ENCODE assay signal across 8 cellular contexts in the genomic region with DNA sequence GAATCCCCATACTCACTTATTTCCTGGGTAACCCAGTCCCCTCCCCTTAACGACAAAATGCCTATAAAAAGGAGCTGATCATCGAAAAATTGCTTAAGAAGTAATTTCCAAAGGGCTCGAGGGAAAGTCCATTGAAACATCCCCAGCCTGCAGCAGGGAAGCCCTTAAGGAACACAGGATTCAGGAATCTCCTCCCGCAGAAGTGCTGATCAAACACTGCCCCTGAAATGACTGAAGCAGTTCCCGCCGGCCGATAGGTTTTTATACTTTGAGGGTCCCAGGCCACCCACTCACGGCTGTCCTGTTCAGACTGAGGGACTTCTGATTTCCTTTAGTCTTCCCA. TPM values are rescaled to one million over a fixed set of nuclear protein-coding genes. Genes with fewer than 3 reads are reported as not detected.
A peak's percentile ranks its signal among the peaks of the same experiment; 100 is the strongest.
DNase-seq lines count a peak whose midpoint lies in the region; ATAC-seq and TF ChIP-seq lines count a peak whose summit lies in the region.

No MANE protein-coding gene starts in this region.

- H3K9me3 Mint-ChIP-seq in activated CD4-positive, alpha-beta T cell treated with anti-CD3 and anti-CD28 coated beads for 36 hours (ENCODE audit: low read depth): no peaks in the 10 kb centered on the region
- H3K9me3 Mint-ChIP-seq in activated naive CD8-positive, alpha-beta T cell treated with anti-CD3 and anti-CD28 coated beads, Interleukin-2, amount 50 U/mL, for 24 hours: no peaks in the 10 kb centered on the region

- H3K9me3 ChIP-seq in thyroid gland: no peaks in the 10 kb centered on the region

- peaks cover 22 to 26% of the 10 kb centered on the region in 2 donors for H3K4me1 ChIP-seq in thyroid gland

- H3K4me1 Mint-ChIP-seq in activated CD4-positive, alpha-beta T cell treated with anti-CD3 and anti-CD28 coated beads for 36 hours: peaks cover 44% of the 10 kb centered on the region
- H3K4me1 Mint-ChIP-seq in activated naive CD8-positive, alpha-beta T cell treated with anti-CD3 and anti-CD28 coated beads, Interleukin-2, amount 50 U/mL, for 24 hours: peaks cover 57% of the 10 kb centered on the region

- peaks cover under 1 to 3% of the 10 kb centered on the region in 2 donors for H3K36me3 ChIP-seq in thyroid gland

- WGBS in thyroid gland, 2 donors: 0 to 1% methylated on average over 8 of the region's 8 CpGs

- H3K27me3 ChIP-seq in layer of hippocampus (ENCODE audit: control insufficient read depth, insufficient read depth, low read length) (no peaks in the 10 kb centered on the region), thyroid gland (no peaks in the 10 kb centered on the region)

- intact Hi-C loops in activated CD4-positive, alpha-beta T cell treated with anti-CD3 and anti-CD28 coated beads for 36 hours (cut with DNase I, micrococcal nuclease): loop anchor here (5.0 to 10.0 kb wide), 3 partner anchors 111 to 1899 kb away; no protein-coding TSS in a partner anchor
- intact Hi-C loops in thyroid gland (cut with DNase I): no loop called here

- no peak for ATAC-seq in activated CD4-positive, alpha-beta T cell treated with anti-CD3 and anti-CD28 coated beads for 36 hours
- no peak for ATAC-seq in activated naive CD8-positive, alpha-beta T cell treated with anti-CD3 and anti-CD28 coated beads, Interleukin-2, amount 50 U/mL, for 24 hours
- ATAC-seq in HG03280 (IDR thresholded peaks at IDR 0.05; ENCODE audit: unreplicated experiment): no peak

- no peak for TF ChIP-seq CTCF in thyroid gland (IDR thresholded peaks at IDR 0.05)

- H3K4me3 ChIP-seq in thyroid gland (replicated peaks in 1 of 3): peak overlapping the region; percentile 21 to 76 (median 45)

- TF ChIP-seq POLR2A in thyroid gland (IDR thresholded peaks at IDR 0.05): no peak

- H3K27ac ChIP-seq in layer of hippocampus (ENCODE audit: low read depth, low read length) (peak overlapping the region; percentile 96), thyroid gland (peak overlapping the region; percentile 88 to 89 (median 89))

- CTCF ChIA-PET in activated CD4-positive, alpha-beta T cell treated with anti-CD3 and anti-CD28 coated beads for 36 hours (lab: Charles Lee): interaction anchor here (0.7 to 2.0 kb wide), 6 partner anchors 22 to 340 kb away, joined by 3 to 7 read pairs (median 4); a partner anchor contains a TSS

- peaks cover 20% of the 10 kb centered on the region for H3K36me3 Mint-ChIP-seq in activated CD4-positive, alpha-beta T cell treated with anti-CD3 and anti-CD28 coated beads for 36 hours (ENCODE audit: low read depth)
- peaks cover 21% of the 10 kb centered on the region for H3K36me3 Mint-ChIP-seq in activated naive CD8-positive, alpha-beta T cell treated with anti-CD3 and anti-CD28 coated beads, Interleukin-2, amount 50 U/mL, for 24 hours (ENCODE audit: low read depth)

- no peak for DNase-seq in activated CD4-positive, alpha-beta T cell treated with anti-CD3 and anti-CD28 coated beads for 36 hours
- DNase-seq in activated CD4-positive, alpha-beta T cell treated with anti-CD3 and anti-CD28 coated beads for 4 hours: no peak
- no peak for DNase-seq in activated naive CD8-positive, alpha-beta T cell treated with anti-CD3 and anti-CD28 coated beads, Interleukin-2, amount 50 U/mL, for 24 hours
- DNase-seq in thyroid gland: no peak
- no peak for DNase-seq in germinal center (ENCODE audit: low spot score)
- no peak for DNase-seq in SKM-1 (lab: John Stamatoyannopoulos, UW; ENCODE audit: unreplicated experiment)

- no peaks in the 10 kb centered on the region for H3K27me3 Mint-ChIP-seq in activated CD4-positive, alpha-beta T cell treated with anti-CD3 and anti-CD28 coated beads for 36 hours
- no peaks in the 10 kb centered on the region for H3K27me3 Mint-ChIP-seq in activated naive CD8-positive, alpha-beta T cell treated with anti-CD3 and anti-CD28 coated beads, Interleukin-2, amount 50 U/mL, for 24 hours

- H3K27ac Mint-ChIP-seq in activated CD4-positive, alpha-beta T cell treated with anti-CD3 and anti-CD28 coated beads for 36 hours: peak overlapping the region; percentile 89
- peak overlapping the region; percentile 93 for H3K27ac Mint-ChIP-seq in activated naive CD8-positive, alpha-beta T cell treated with anti-CD3 and anti-CD28 coated beads, Interleukin-2, amount 50 U/mL, for 24 hours

- peak overlapping the region; percentile 99 for H3K4me3 Mint-ChIP-seq in activated CD4-positive, alpha-beta T cell treated with anti-CD3 and anti-CD28 coated beads for 36 hours
- peak overlapping the region; percentile 98 for H3K4me3 Mint-ChIP-seq in activated naive CD8-positive, alpha-beta T cell treated with anti-CD3 and anti-CD28 coated beads, Interleukin-2, amount 50 U/mL, for 24 hours

- POLR2A ChIA-PET in activated CD4-positive, alpha-beta T cell treated with anti-CD3 and anti-CD28 coated beads for 36 hours (lab: Charles Lee): interaction anchor here (0.7 to 2.7 kb wide), 2 partner anchors 27 to 413 kb away, joined by 3 to 21 read pairs; a partner anchor contains a TSS

RNA-seq across cellular contexts. Expression of a gene that starts 0.6 kb away (rescaled TPM):
- 1 to 10 TPM; 6.9 to 7.6 TPM for total RNA-seq in activated CD4-positive, alpha-beta T cell treated with anti-CD3 and anti-CD28 coated beads for 36 hours
- 10 to 100 TPM; 10.6 to 19.4 (median 15.9) TPM for total RNA-seq in thyroid gland

RNA-seq across cellular contexts. Expression of a gene that starts 26.6 kb away (rescaled TPM):
- total RNA-seq in activated CD4-positive, alpha-beta T cell treated with anti-CD3 and anti-CD28 coated beads for 36 hours: 1 to 10 TPM; 1.3 to 1.7 TPM
- total RNA-seq in thyroid gland: 10 to 100 TPM; 25.4 to 38.2 (median 29.9) TPM

RNA-seq across cellular contexts. Expression of a gene that starts 27.6 kb away (rescaled TPM):
- 1,000 to 10,000 TPM; 2,222 to 2,735 TPM for total RNA-seq in activated CD4-positive, alpha-beta T cell treated with anti-CD3 and anti-CD28 coated beads for 36 hours
- 1,000 to 10,000 TPM; 1,286 to 2,844 (median 1,849) TPM for total RNA-seq in thyroid gland

RNA-seq across cellular contexts. Expression of a gene that starts 27.7 kb away (rescaled TPM):
- total RNA-seq in activated CD4-positive, alpha-beta T cell treated with anti-CD3 and anti-CD28 coated beads for 36 hours: 10 to 100 TPM; 20.0 to 20.4 TPM
- total RNA-seq in thyroid gland: 10 to 100 TPM; 13.7 to 19.6 (median 16.3) TPM

Comparison
In these comparisons a context has a peak if more than half of its experiments do, and no peak if none do; other contexts are left out.
1. RNA of a gene that starts 26.6 kb away (total RNA-seq): 25.4 to 38.2 TPM in thyroid gland; 1.3 to 1.7 TPM in activated CD4-positive, alpha-beta T cell treated with anti-CD3 and anti-CD28 coated beads for 36 hours; every median in the first group is over 4 times any median in the second.